ENCODE assay signal across 8 cellular contexts in genomic region chr19:35030257-35031071, GRCh38. TPM values are rescaled to one million over a fixed set of nuclear protein-coding genes. Genes with fewer than 3 reads are reported as not detected.
DNase-seq lines count a peak whose midpoint lies in the region; ATAC-seq, FAIRE-seq and TF ChIP-seq lines count a peak whose summit lies in the region.

TSS of gene SCN1B (plus strand) at chr19:35030470. CDS start at chr19:35030821, 351 bp downstream.

- ATAC-seq in GM18520 (IDR thresholded peaks at IDR 0.05; ENCODE audit: unreplicated experiment), result no peak

- DNase-seq in CD14-positive monocyte (ENCODE audit: low spot score), result no peak
- peak; percentile 75 for DNase-seq in HTR-8/SVneo (ENCODE audit: insufficient read length, low spot score)
- DNase-seq in WERI-Rb-1, result peak; percentile 75
- peak; percentile 47 to 63 for DNase-seq in T47D (ENCODE audit: low read depth in 1 of 2, low spot score in 1 of 2)
- DNase-seq in immature natural killer cell, result peak; percentile 24 to 34 (median 28)
- DNase-seq in stimulated activated CD4-positive, alpha-beta T cell treated with anti-CD3 and anti-CD28 coated beads, Interleukin-12 subunit alpha, Interleukin-12 subunit beta, amount 100 ng/mL, for 48 hours (ENCODE audit: low read depth in 2 of 3, low spot score in 1 of 3), result peak; percentile 57 to 70 (median 63)
- DNase-seq in pons (ENCODE audit: low spot score), result no peak

- peak; percentile 38 for FAIRE-seq in HTR-8/SVneo (lab: Jason Lieb, UNC)

- H3K27me3 ChIP-seq in WERI-Rb-1 (ENCODE audit: insufficient read depth, low read depth, severe bottlenecking), result no peaks in the 10 kb centered on the region

- intact Hi-C loops in CD14-positive monocyte (cut with micrococcal nuclease), result no loop called here

- H3K4me3 ChIP-seq in WERI-Rb-1 (ENCODE audit: low read depth, low read length), result peak within 1 kb of the TSS; percentile 56

- H3K27me3 Mint-ChIP-seq in CD14-positive monocyte (ENCODE audit: low read depth in 3 of 3) (peaks cover 32 to 53% (median 40%) of the 10 kb centered on the region in 3 donors), immature natural killer cell (ENCODE audit: low read depth in 3 of 3) (peaks cover 3 to 17% (median 4%) of the 10 kb centered on the region in 3 donors)

- TF ChIP-seq CTCF in CD14-positive monocyte (IDR thresholded peaks at IDR 0.05), result no peak
- no peak for TF ChIP-seq CTCF in WERI-Rb-1 (IDR thresholded peaks at IDR 0.05; ENCODE audit: low read depth, low read length)

- no peaks in the 10 kb centered on the region for H3K9me3 ChIP-seq in WERI-Rb-1 (ENCODE audit: severe bottlenecking)

- H3K4me3 Mint-ChIP-seq in CD14-positive monocyte, result peak within 1 kb of the TSS; percentile 55 to 87
- peak within 1 kb of the TSS; percentile 59 to 79 (median 70) for H3K4me3 Mint-ChIP-seq in immature natural killer cell

- in situ Hi-C loops in T47D (cut with HindIII; ENCODE audit: low pct_unique_long_range_greater_than_20kb, low sequenced_read_pairs), result no loop called here

- H3K4me1 Mint-ChIP-seq in CD14-positive monocyte (peaks cover 14% of the 10 kb centered on the region), immature natural killer cell (peaks cover 5 to 18% of the 10 kb centered on the region in 2 donors)

- H3K27ac Mint-ChIP-seq in CD14-positive monocyte (no peak within 1 kb of the TSS), immature natural killer cell (no peak within 1 kb of the TSS)

- peaks cover 0 to 6% (median 4%) of the 10 kb centered on the region in 7 donors for H3K9me3 Mint-ChIP-seq in CD14-positive monocyte
- no peaks in the 10 kb centered on the region for H3K9me3 Mint-ChIP-seq in immature natural killer cell

- H3K27ac ChIP-seq in WERI-Rb-1, result peak within 1 kb of the TSS; percentile 96

- H3K36me3 ChIP-seq in WERI-Rb-1, result peaks cover 61% of the 10 kb centered on the region

- peaks cover 33 to 34% of the 10 kb centered on the region in 2 donors for H3K36me3 Mint-ChIP-seq in CD14-positive monocyte
- peaks cover 3 to 11% (median 9%) of the 10 kb centered on the region in 3 donors for H3K36me3 Mint-ChIP-seq in immature natural killer cell

RNA-seq across cellular contexts. Expression of gene SCN1B, which starts in this region (rescaled TPM):
- under 1 TPM in 1 of 2 donors, not detected in 1; 0.08 TPM for polyA plus RNA-seq in CD14-positive monocyte
- under 1 TPM; 0.27 to 0.83 (median 0.58) TPM for polyA plus RNA-seq in immature natural killer cell

Comparison
In these comparisons a context has a peak if more than half of its experiments do, and no peak if none do; other contexts are left out.
1. Peak in DNase-seq in immature natural killer cell; RNA of the gene not detected or under 1 TPM.
2. DNase-seq: peak in HTR-8/SVneo (single experiment), WERI-Rb-1 (single experiment), T47D (2 of 2) and stimulated activated CD4-positive, alpha-beta T cell treated with anti-CD3 and anti-CD28 coated beads, Interleukin-12 subunit alpha, Interleukin-12 subunit beta, amount 100 ng/mL, for 48 hours (3 of 3); none in CD14-positive monocyte (single experiment) and pons (single experiment).